ENCODE assay signal across 8 cellular contexts in genomic region chr18:9137168-9138066, GRCh38. TPM values are rescaled to one million over a fixed set of nuclear protein-coding genes. Genes with fewer than 3 reads are reported as not detected.
DNase-seq lines count a peak whose midpoint lies in the region; ATAC-seq and TF ChIP-seq lines count a peak whose summit lies in the region.

No MANE protein-coding gene starts in this region.

- H3K4me2 ChIP-seq in KMS-11 (peak overlapping the region; percentile 98), osteoblast (ENCODE audit: insufficient read depth, low read length) (peak overlapping the region; percentile 82)

- H3K4me1 ChIP-seq in KMS-11 (ENCODE audit: low read depth, poor library complexity, severe bottlenecking) (peaks cover 48% of the 10 kb centered on the region), osteoblast (ENCODE audit: insufficient read depth, low read length) (peaks cover 43% of the 10 kb centered on the region), thyroid gland (peaks cover 49% of the 10 kb centered on the region in 2 donors)

- peaks cover 80% of the 10 kb centered on the region for H3K79me2 ChIP-seq in KMS-11 (ENCODE audit: insufficient read depth, low read depth)
- H3K79me2 ChIP-seq in osteoblast (ENCODE audit: insufficient read depth, low read length), result peaks cover 59% of the 10 kb centered on the region

- H3K27ac Mint-ChIP-seq in activated naive CD4-positive, alpha-beta T cell treated with anti-CD3 and anti-CD28 coated beads, Interleukin-2, amount 10 ng/mL, durations not matched to agents 7 days and 5 days, result peak overlapping the region; percentile 98

- H3K9me3 ChIP-seq in osteoblast (ENCODE audit: low read depth, low read length) (no peaks in the 10 kb centered on the region), thyroid gland (no peaks in the 10 kb centered on the region)

- intact Hi-C loops in thyroid gland (cut with DNase I), result loop anchor here (2.0 to 10.0 kb wide), 2 partner anchors 35 to 197 kb away; partner anchors contain the start of genes NDUFV2 and TWSG1

- H3K9ac ChIP-seq in KMS-11, result peak overlapping the region; percentile 98

- H3K36me3 ChIP-seq in KMS-11 (ENCODE audit: insufficient read depth), result peaks cover 4% of the 10 kb centered on the region; the same call in 1 of the 2 replicates
- peaks cover 14% of the 10 kb centered on the region for H3K36me3 ChIP-seq in osteoblast (ENCODE audit: insufficient read depth, low read length)
- peaks cover 3 to 4% of the 10 kb centered on the region in 2 donors for H3K36me3 ChIP-seq in thyroid gland

- peak in 1 of 2 donors; percentile 57 for TF ChIP-seq POLR2A in thyroid gland (IDR thresholded peaks at IDR 0.05)

- H3K27ac ChIP-seq in KMS-11 (peak overlapping the region; percentile 99), osteoblast (ENCODE audit: low read depth, low read length) (peak overlapping the region; percentile 93), thyroid gland (peak overlapping the region; percentile 98)

- peaks cover 67% of the 10 kb centered on the region for H3K4me1 Mint-ChIP-seq in activated naive CD4-positive, alpha-beta T cell treated with anti-CD3 and anti-CD28 coated beads, Interleukin-2, amount 10 ng/mL, durations not matched to agents 7 days and 5 days

- no peaks in the 10 kb centered on the region for H3K9me3 Mint-ChIP-seq in activated naive CD4-positive, alpha-beta T cell treated with anti-CD3 and anti-CD28 coated beads, Interleukin-2, amount 10 ng/mL, durations not matched to agents 7 days and 5 days

- peak overlapping the region; percentile 35; the same call in 1 of the 2 replicates for H2AFZ ChIP-seq in KMS-11 (ENCODE audit: low read depth)
- peak overlapping the region; percentile 6 for H2AFZ ChIP-seq in osteoblast (ENCODE audit: low read length)

- peak overlapping the region; percentile 96 for H3K4me3 Mint-ChIP-seq in activated naive CD4-positive, alpha-beta T cell treated with anti-CD3 and anti-CD28 coated beads, Interleukin-2, amount 10 ng/mL, durations not matched to agents 7 days and 5 days

- H3K36me3 Mint-ChIP-seq in activated naive CD4-positive, alpha-beta T cell treated with anti-CD3 and anti-CD28 coated beads, Interleukin-2, amount 10 ng/mL, durations not matched to agents 7 days and 5 days, result peaks cover 38% of the 10 kb centered on the region

- no peak for TF ChIP-seq CTCF in KMS-11 (conservative IDR thresholded peaks at IDR 0.05; ENCODE audit: low read depth, low read length)
- no peak for TF ChIP-seq CTCF in osteoblast (IDR thresholded peaks at IDR 0.05; ENCODE audit: extremely low read depth, low read depth, low read length)
- no peak for TF ChIP-seq CTCF in thyroid gland (IDR thresholded peaks at IDR 0.05)

- H3K27me3 ChIP-seq in KMS-11 (ENCODE audit: insufficient read depth, low read depth) (no peaks in the 10 kb centered on the region), osteoblast (ENCODE audit: insufficient read depth, low read length) (no peaks in the 10 kb centered on the region), thyroid gland (no peaks in the 10 kb centered on the region)

- 0% methylated on average over 16 to 23 of the region's 95 CpGs for WGBS in thyroid gland, 2 donors

- CTCF ChIA-PET in activated naive CD4-positive, alpha-beta T cell treated with anti-CD3 and anti-CD28 coated beads, Interleukin-2, amount 10 ng/mL, durations not matched to agents 7 days and 5 days (lab: Charles Lee), result interaction anchor here (0.6 to 1.9 kb wide), 7 partner anchors 12 to 202 kb away, joined by 3 to 8 read pairs (median 4); no protein-coding TSS in a partner anchor

- H3K27me3 Mint-ChIP-seq in activated naive CD4-positive, alpha-beta T cell treated with anti-CD3 and anti-CD28 coated beads, Interleukin-2, amount 10 ng/mL, durations not matched to agents 7 days and 5 days, result peaks cover 7% of the 10 kb centered on the region

- peak; percentile 33 for ATAC-seq in GM21786 (IDR thresholded peaks at IDR 0.05; ENCODE audit: unreplicated experiment)

- H4K20me1 ChIP-seq in KMS-11 (ENCODE audit: insufficient read depth) (no peaks in the 10 kb centered on the region; the same call in 1 of the 2 replicates), osteoblast (ENCODE audit: insufficient read depth, low read length) (peaks cover 6% of the 10 kb centered on the region)

- DNase-seq in ELF-1 (ENCODE audit: low read depth, low spot score) (peak; percentile 63), SHP77 treated with DMSO at 0.1 percent for 48 hours (lab: John Stamatoyannopoulos, UW) (peak; percentile 22), germinal center (ENCODE audit: low spot score) (peak; percentile 82), osteoblast (ENCODE audit: insufficient read length, low spot score, missing footprints) (peak; percentile 96), thyroid gland (peak; percentile 63 to 64)
- DNase-seq in activated naive CD4-positive, alpha-beta T cell treated with anti-CD3 and anti-CD28 coated beads, Interleukin-2, amount 10 ng/mL, durations not matched to agents 7 days and 5 days, result peak; percentile 78

- H3K4me3 ChIP-seq in KMS-11 (IDR thresholded peaks at IDR 0.05; ENCODE audit: insufficient read depth, low read depth, low read length) (no peak overlapping the region), osteoblast (ENCODE audit: insufficient read depth, low read length) (peak overlapping the region; percentile 73), thyroid gland (replicated peaks in 1 of 3) (peak overlapping the region; percentile 63 to 71 (median 65))

RNA-seq across cellular contexts. Expression of gene ANKRD12, which starts 0.8 kb away (rescaled TPM):
- total RNA-seq in osteoblast (47.8 and 53.9 TPM in 2 replicates), thyroid gland (100 to 1,000 TPM in 2 of 4 donors, 10 to 100 TPM in 2; 74.6 to 155 (median 109) TPM)

RNA-seq across cellular contexts. Expression of gene NDUFV2, which starts 34.9 kb away (rescaled TPM):
- total RNA-seq in osteoblast (95.9 and 102 TPM in 2 replicates), thyroid gland (100 to 1,000 TPM; 103 to 114 (median 108) TPM)

Comparison
In these comparisons a context has a peak if more than half of its experiments do, and no peak if none do; other contexts are left out.
1. DNase-seq: peak in every context shown above with its lines; median percentile 96 in osteoblast; 82 in germinal center; 78 in activated naive CD4-positive, alpha-beta T cell treated with anti-CD3 and anti-CD28 coated beads, Interleukin-2, amount 10 ng/mL, durations not matched to agents 7 days and 5 days; 64 in thyroid gland; 63 in ELF-1; 22 in SHP77 treated with DMSO at 0.1 percent for 48 hours.